20 cellular contexts compared by ENCODE assay signal in the genomic region with DNA sequence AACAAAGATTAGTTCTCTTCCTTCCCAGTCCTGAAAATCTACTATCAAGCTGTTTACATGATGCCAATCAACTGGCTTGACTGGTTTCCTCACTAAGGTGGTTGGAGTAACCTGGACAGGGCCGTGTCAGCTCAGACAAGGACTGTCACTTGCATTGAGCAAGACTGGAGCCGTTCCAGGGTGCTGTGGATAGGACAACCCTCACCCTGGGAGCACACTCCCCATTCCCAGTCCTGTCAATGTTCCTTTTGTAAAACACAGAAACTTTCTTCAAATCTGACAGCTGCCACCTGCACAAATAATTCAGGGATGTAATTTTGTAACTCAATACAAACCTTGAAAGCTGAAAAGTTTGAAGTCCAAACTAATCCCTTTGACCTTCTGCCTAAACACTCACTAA. TPM values are rescaled to one million over a fixed set of nuclear protein-coding genes. Genes with fewer than 3 reads are reported as not detected.
DNase-seq lines count a peak whose midpoint lies in the region; ATAC-seq and TF ChIP-seq lines count a peak whose summit lies in the region.
"Had no signal": no experiment of that assay in that cellular context is flagged by ENCODE, and none has a peak within 500 bp of the region (broad histone marks: within the 10 kb centered on the region; RNA-seq: fewer than 3 reads in every experiment).

No MANE protein-coding gene starts in this region.

- peak; percentile 47 to 55 for DNase-seq in Caco-2
- peak; percentile 40 for DNase-seq in NCI-H69 (lab: John Stamatoyannopoulos, UW)
- peak; percentile 72 for DNase-seq in left cardiac atrium
- DNase-seq in neural progenitor cell (ENCODE audit: low spot score) = no peak
- no peak for DNase-seq in occipital lobe (lab: John Stamatoyannopoulos, UW)
- no peak for DNase-seq in ecto neural progenitor cell (ENCODE audit: low spot score)
- DNase-seq: activated CD4-positive, CD25-positive, alpha-beta regulatory T cell treated with anti-CD3 and anti-CD28 coated beads, Interleukin-2, amount 50 U/mL, for 72 hours; activated T-cell treated with anti-CD3 and anti-CD28 coated beads for 4 hours; DMS153; esophagus squamous epithelium; hypothalamus; NCI-H1092; NCI-H345; T-cell had no signal

- H3K4me1 ChIP-seq in Caco-2 (peaks cover 30% of the 10 kb centered on the region), neural progenitor cell (peaks cover 67% of the 10 kb centered on the region)

- no peak overlapping the region for H3K27ac ChIP-seq in neural progenitor cell
- H3K27ac ChIP-seq: coronary artery, thoracic aorta had no signal

- no peak overlapping the region for H3K9ac ChIP-seq in neural progenitor cell

- H3K36me3 ChIP-seq in Caco-2 (ENCODE audit: control insufficient read depth, insufficient read depth, low read length) = no peaks in the 10 kb centered on the region
- no peaks in the 10 kb centered on the region for H3K36me3 ChIP-seq in neural progenitor cell
- H3K36me3 ChIP-seq: esophagus squamous epithelium, thoracic aorta had no signal

- H3K36me3 Mint-ChIP-seq in Caco-2 (ENCODE audit: insufficient read depth, unreplicated experiment) (peaks cover 29% of the 10 kb centered on the region), neural progenitor cell (peaks cover 14% of the 10 kb centered on the region)
- H3K36me3 Mint-ChIP-seq: memory B cell, T-cell had no signal

- no peak overlapping the region for H2AFZ ChIP-seq in neural progenitor cell (replicated peaks)

- H3K27me3 ChIP-seq in Caco-2 (replicated peaks; ENCODE audit: control insufficient read depth, insufficient read depth, low read length) = no peaks in the 10 kb centered on the region
- H3K27me3 ChIP-seq in neural progenitor cell = no peaks in the 10 kb centered on the region
- H3K27me3 ChIP-seq: esophagus squamous epithelium had no signal

- ATAC-seq in left cardiac atrium (peak; percentile 58 to 61), HG03135 (IDR thresholded peaks at IDR 0.05; ENCODE audit: unreplicated experiment) (no peak), GM21717 (IDR thresholded peaks at IDR 0.05; ENCODE audit: unreplicated experiment) (no peak)
- ATAC-seq: Panc1, T-cell had no signal

- H3K4me1 Mint-ChIP-seq in Caco-2 (ENCODE audit: low read depth, unreplicated experiment) = peaks cover 7% of the 10 kb centered on the region
- peaks cover 63% of the 10 kb centered on the region for H3K4me1 Mint-ChIP-seq in neural progenitor cell
- H3K4me1 Mint-ChIP-seq: memory B cell, T-cell had no signal

- H3K9me3 ChIP-seq in Caco-2 (no peaks in the 10 kb centered on the region), neural progenitor cell (ENCODE audit: low read depth) (no peaks in the 10 kb centered on the region)
- H3K9me3 ChIP-seq: esophagus squamous epithelium, thoracic aorta had no signal

- peaks cover 98% of the 10 kb centered on the region for H3K79me2 ChIP-seq in neural progenitor cell (ENCODE audit: low read depth)

- peaks cover 67% of the 10 kb centered on the region for H4K20me1 ChIP-seq in neural progenitor cell (ENCODE audit: low read depth)

- TF ChIP-seq CTCF in Caco-2 (IDR thresholded peaks at IDR 0.05; ENCODE audit: insufficient read depth in 1 of 2, low read depth in 1 of 2, low read length in 1 of 2, severe bottlenecking in 1 of 2, unreplicated experiment in 1 of 2) = no peak
- no peak for TF ChIP-seq CTCF in neural progenitor cell (IDR thresholded peaks at IDR 0.05)

- intact Hi-C loops in Caco-2 (cut with micrococcal nuclease; ENCODE audit: unreplicated experiment) = no loop called here
- intact Hi-C loops in left cardiac atrium (cut with DNase I) = no loop called here

- BruUV-seq in Caco-2 (replicated peaks; lab: Mats Ljungman, UMichigan) = no TSS peak

- no peaks in the 10 kb centered on the region for H3K27me3 Mint-ChIP-seq in Caco-2 (ENCODE audit: insufficient read depth, unreplicated experiment)
- no peaks in the 10 kb centered on the region for H3K27me3 Mint-ChIP-seq in neural progenitor cell (ENCODE audit: insufficient read depth, low read depth)
- H3K27me3 Mint-ChIP-seq: memory B cell, T-cell had no signal

- POLR2A ChIA-PET in Caco-2 (lab: Charles Lee) = no interaction called here

- H3K9me3 Mint-ChIP-seq in Caco-2 (ENCODE audit: unreplicated experiment) (no peaks in the 10 kb centered on the region), neural progenitor cell (no peaks in the 10 kb centered on the region)
- H3K9me3 Mint-ChIP-seq: memory B cell, T-cell had no signal

- CTCF ChIA-PET in Caco-2 (lab: Charles Lee) = no interaction called here

- H3K27ac Mint-ChIP-seq in Caco-2 (ENCODE audit: unreplicated experiment) = peak overlapping the region; percentile 22
- H3K27ac Mint-ChIP-seq in neural progenitor cell = peak overlapping the region; percentile 11
- H3K27ac Mint-ChIP-seq: memory B cell, T-cell had no signal

- H3K4me3 Mint-ChIP-seq in Caco-2 (ENCODE audit: unreplicated experiment) = no peak overlapping the region
- no peak overlapping the region for H3K4me3 Mint-ChIP-seq in neural progenitor cell
- H3K4me3 Mint-ChIP-seq: memory B cell, T-cell had no signal

- H3F3A ChIP-seq in neural progenitor cell (ENCODE audit: low read depth) = peaks cover 40% of the 10 kb centered on the region

- H3K4me2 ChIP-seq in neural progenitor cell = no peak overlapping the region

- H3K4me3 ChIP-seq in Caco-2 (ENCODE audit: low read depth, low read length) = no peak overlapping the region
- no peak overlapping the region for H3K4me3 ChIP-seq in neural progenitor cell
- H3K4me3 ChIP-seq: coronary artery, esophagus squamous epithelium, thoracic aorta had no signal

RNA-seq across cellular contexts. Expression of gene PLPP3, which starts 31.4 kb away (rescaled TPM):
- 39.2 and 41.0 TPM in 2 replicates for total RNA-seq in Caco-2 (2022)
- 100 to 1,000 TPM in 1 of 2 donors, 10 to 100 TPM in 1; 85.1 to 115 TPM for total RNA-seq in left cardiac atrium
- total RNA-seq in neural progenitor cell (ENCODE audit: low replicate concordance) = 28.5 and 32.8 TPM in 2 replicates
- 36.5 TPM for total RNA-seq in occipital lobe

Comparison
In these comparisons a context has a peak if more than half of its experiments do, and no peak if none do; other contexts are left out.
1. DNase-seq: peak in Caco-2 (2 of 2), NCI-H69 (single experiment) and left cardiac atrium (single experiment); none in neural progenitor cell (single experiment), occipital lobe (single experiment) and ecto neural progenitor cell (single experiment).
2. ATAC-seq: peak in left cardiac atrium (2 of 2); none in HG03135 (single experiment) and GM21717 (single experiment).